In the genomic region with DNA sequence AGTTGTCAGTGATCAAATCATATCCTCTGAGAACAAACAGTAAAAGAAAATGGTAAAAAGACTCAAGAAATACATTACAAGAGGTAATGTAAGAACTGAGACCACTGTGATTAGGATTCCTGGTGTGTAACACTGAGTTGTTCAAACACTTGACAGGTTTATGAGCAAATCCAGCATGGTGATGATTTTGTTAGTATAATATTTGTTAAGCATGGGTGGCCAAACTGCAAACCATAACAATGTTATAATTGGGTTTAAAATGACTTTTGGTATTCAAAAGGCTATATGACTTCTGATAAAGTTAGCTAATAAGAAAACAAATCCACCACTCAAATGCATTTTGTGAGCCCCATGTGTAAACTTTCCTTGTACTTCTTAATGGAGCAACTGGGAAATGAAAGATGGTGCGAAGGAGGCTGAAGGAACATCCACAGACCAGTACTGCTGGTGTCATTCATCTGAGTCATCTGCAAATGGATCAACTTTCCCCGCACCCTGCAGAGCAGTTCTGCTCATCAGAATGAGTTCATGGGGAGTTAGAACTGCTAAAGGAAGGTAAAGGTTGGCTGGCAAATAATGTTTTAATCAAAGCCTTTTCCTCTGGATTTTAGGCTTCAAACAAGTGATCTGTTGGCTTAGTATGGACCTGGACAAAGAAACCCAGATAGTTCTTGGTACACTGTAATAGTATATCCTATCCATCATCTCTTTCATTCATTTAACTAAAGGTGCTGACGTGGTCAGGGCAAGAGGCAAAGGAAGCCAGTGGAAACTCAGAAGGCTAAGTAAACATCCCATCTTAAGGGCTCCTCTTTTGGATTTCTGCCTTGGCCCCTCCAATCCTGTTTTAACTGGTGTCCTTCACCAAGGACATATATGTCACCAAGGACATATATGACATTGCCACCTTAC, we compare ENCODE assay signal across 24 cellular contexts. TPM values are rescaled to one million over a fixed set of nuclear protein-coding genes. Genes with fewer than 3 reads are reported as not detected.
A peak's percentile ranks its signal among the peaks of the same experiment; 100 is the strongest.
DNase-seq lines count a peak whose midpoint lies in the region; ATAC-seq, FAIRE-seq and TF ChIP-seq lines count a peak whose summit lies in the region.
"Had no signal": no experiment of that assay in that cellular context is flagged by ENCODE, and none has a peak within 500 bp of the region (broad histone marks: within the 10 kb centered on the region; RNA-seq: fewer than 3 reads in every experiment).

No MANE protein-coding gene starts in this region.

- H3K36me3 Mint-ChIP-seq in stimulated activated naive B cell treated with anti-CD40 and anti-IgM and Interleukin-4, amounts not matched to agents 10 μg/mL and 1 μg/mL and 100 μg/mL, for 72 hours, result no peaks in the 10 kb centered on the region
- H3K36me3 Mint-ChIP-seq: activated naive CD4-positive, alpha-beta T cell treated with anti-CD3 and anti-CD28 coated beads, Interleukin-2, amount 50 U/mL, for 72 hours; mesothelial cell of epicardium; natural killer cell had no signal

- H3K36me3 ChIP-seq in Panc1 (ENCODE audit: control insufficient read depth, insufficient read depth, low read length) (no peaks in the 10 kb centered on the region; the same call in 1 of the 2 replicates), H7 (replicated peaks; ENCODE audit: control insufficient read depth, insufficient read depth, low read length) (no peaks in the 10 kb centered on the region)
- H3K36me3 ChIP-seq: BLaER1 treated with 17β-estradiol and CSF1 and Interleukin-3, amounts not matched to agents 10 nM and 100 nM; uterus had no signal

- DNase-seq in ELR (ENCODE audit: low read depth) (peak; percentile 22), Panc1 (ENCODE audit: low read depth, low spot score) (no peak), myocyte (ENCODE audit: low read depth) (peak; percentile 55), H7 (no peak)
- no peak for DNase-seq in stimulated activated naive CD4-positive, alpha-beta T cell (lab: John Stamatoyannopoulos, UW)
- DNase-seq in stimulated activated naive B cell treated with anti-CD40 and anti-IgM and Interleukin-4, amounts not matched to agents 10 μg/mL and 1 μg/mL and 100 μg/mL, for 72 hours, result no peak
- DNase-seq: activated CD4-positive, alpha-beta T cell treated with anti-CD3 and anti-CD28 coated beads, Interleukin-2, amount 10 ng/mL, durations not matched to agents 7 days and 5 days; effector memory CD8-positive, alpha-beta T cell; natural killer cell; NCI-H1417 treated with DMSO at 0.1 percent for 48 hours; NCI-H524; posterior cingulate gyrus; SK-N-SH; T-helper 2 cell; uterus had no signal

- no TSS peak for BruUV-seq in Panc1 (replicated peaks; lab: Mats Ljungman, UMichigan)

- H3K4me1 Mint-ChIP-seq in stimulated activated naive B cell treated with anti-CD40 and anti-IgM and Interleukin-4, amounts not matched to agents 10 μg/mL and 1 μg/mL and 100 μg/mL, for 72 hours, result peaks cover 6% of the 10 kb centered on the region in 2 donors
- H3K4me1 Mint-ChIP-seq: activated CD4-positive, alpha-beta T cell treated with anti-CD3 and anti-CD28 coated beads, Interleukin-2, amount 10 ng/mL, durations not matched to agents 7 days and 5 days had no signal

- ATAC-seq in Panc1, result peak; percentile 62
- ATAC-seq in GM21529 (IDR thresholded peaks at IDR 0.05; ENCODE audit: unreplicated experiment), result no peak
- ATAC-seq in stimulated activated naive B cell treated with anti-CD40 and anti-IgM and Interleukin-4, amounts not matched to agents 10 μg/mL and 1 μg/mL and 100 μg/mL, for 72 hours (replicated peaks), result no peak
- ATAC-seq: activated naive CD4-positive, alpha-beta T cell treated with anti-CD3 and anti-CD28 coated beads, Interleukin-2, amount 50 U/mL, for 72 hours; effector memory CD8-positive, alpha-beta T cell; HepG2; left lobe of liver; natural killer cell; sciatic nerve had no signal

- CTCF ChIA-PET in Panc1 (lab: Charles Lee), result interaction anchor here (0.6 kb wide), 2 partner anchors 20 to 316 kb away, joined by 3 to 5 read pairs; partner anchors contain the start of gene ADRB1

- no peak overlapping the region for H3K4me3 Mint-ChIP-seq in stimulated activated naive B cell treated with anti-CD40 and anti-IgM and Interleukin-4, amounts not matched to agents 10 μg/mL and 1 μg/mL and 100 μg/mL, for 72 hours
- H3K4me3 Mint-ChIP-seq: activated CD4-positive, alpha-beta T cell treated with anti-CD3 and anti-CD28 coated beads, Interleukin-2, amount 10 ng/mL, durations not matched to agents 7 days and 5 days; effector memory CD8-positive, alpha-beta T cell; mesothelial cell of epicardium; natural killer cell had no signal

- no peak overlapping the region for H3K27ac Mint-ChIP-seq in stimulated activated naive B cell treated with anti-CD40 and anti-IgM and Interleukin-4, amounts not matched to agents 10 μg/mL and 1 μg/mL and 100 μg/mL, for 72 hours
- H3K27ac Mint-ChIP-seq: activated CD4-positive, alpha-beta T cell treated with anti-CD3 and anti-CD28 coated beads, Interleukin-2, amount 10 ng/mL, durations not matched to agents 7 days and 5 days; activated naive CD4-positive, alpha-beta T cell treated with anti-CD3 and anti-CD28 coated beads, Interleukin-2, amount 50 U/mL, for 72 hours; effector memory CD8-positive, alpha-beta T cell; mesothelial cell of epicardium; natural killer cell had no signal

- no peak overlapping the region for H3K4me3 ChIP-seq in Panc1 (ENCODE audit: low read depth in 2 of 2, low read length in 2 of 2)
- no peak overlapping the region for H3K4me3 ChIP-seq in H7 (ENCODE audit: insufficient read depth, low read depth, low read length)
- H3K4me3 ChIP-seq: BLaER1 treated with 17β-estradiol and CSF1 and Interleukin-3, amounts not matched to agents 10 nM and 100 nM; uterus had no signal

- intact Hi-C loops in Panc1 (cut with micrococcal nuclease; ENCODE audit: unreplicated experiment), result no loop called here

- no peaks in the 10 kb centered on the region for H3K9me3 ChIP-seq in Panc1 (ENCODE audit: control insufficient read depth, insufficient read depth, low read depth, low read length)
- H3K9me3 ChIP-seq: BLaER1 treated with 17β-estradiol and CSF1 and Interleukin-3, amounts not matched to agents 10 nM and 100 nM; SK-N-SH; uterus had no signal

- no peak overlapping the region for H3K27ac ChIP-seq in Panc1 (ENCODE audit: low read length)
- H3K27ac ChIP-seq: BLaER1 treated with 17β-estradiol and CSF1 and Interleukin-3, amounts not matched to agents 10 nM and 100 nM had no signal

- H3K27me3 ChIP-seq in Panc1 (ENCODE audit: control insufficient read depth, insufficient read depth, low read length) (no peaks in the 10 kb centered on the region), H7 (ENCODE audit: control insufficient read depth, insufficient read depth, low read length) (no peaks in the 10 kb centered on the region)
- H3K27me3 ChIP-seq: BLaER1 treated with 17β-estradiol and CSF1 and Interleukin-3, amounts not matched to agents 10 nM and 100 nM; uterus had no signal

- in situ Hi-C loops in Panc1 (cut with HindIII; ENCODE audit: low pct_unique_long_range_greater_than_20kb, low sequenced_read_pairs), result no loop called here

- peaks cover 0 to 14% of the 10 kb centered on the region in 2 donors for H3K27me3 Mint-ChIP-seq in stimulated activated naive B cell treated with anti-CD40 and anti-IgM and Interleukin-4, amounts not matched to agents 10 μg/mL and 1 μg/mL and 100 μg/mL, for 72 hours

- H3K9me3 Mint-ChIP-seq in stimulated activated naive B cell treated with anti-CD40 and anti-IgM and Interleukin-4, amounts not matched to agents 10 μg/mL and 1 μg/mL and 100 μg/mL, for 72 hours, result no peaks in the 10 kb centered on the region
- H3K9me3 Mint-ChIP-seq: activated CD4-positive, alpha-beta T cell treated with anti-CD3 and anti-CD28 coated beads, Interleukin-2, amount 10 ng/mL, durations not matched to agents 7 days and 5 days; activated naive CD4-positive, alpha-beta T cell treated with anti-CD3 and anti-CD28 coated beads, Interleukin-2, amount 50 U/mL, for 72 hours; effector memory CD8-positive, alpha-beta T cell; natural killer cell had no signal

- H3K4me1 ChIP-seq in Panc1 (ENCODE audit: control insufficient read depth, insufficient read depth, low read length), result peaks cover 51% of the 10 kb centered on the region

- POLR2A ChIA-PET in Panc1 (lab: Charles Lee), result no interaction called here

- FAIRE-seq in endometrium (lab: Jason Lieb, UNC), result peak; percentile 8
- FAIRE-seq: GM18507, HepG2 had no signal

- TF ChIP-seq CTCF in Panc1 (IDR thresholded peaks at IDR 0.05), result no peak

RNA-seq across cellular contexts. Expression of gene AFAP1L2, which starts 45.0 kb away (rescaled TPM):
- total RNA-seq in Panc1 (2021; ENCODE audit: unreplicated experiment) (170 TPM), myocyte (0.45 and 4.8 TPM in 2 replicates)
- 113 TPM for polyA plus RNA-seq in Panc1 (2012; ENCODE audit: insufficient read length)
- polyA plus RNA-seq in myocyte (2012), result 0.21 TPM
- 2.0 and 2.1 TPM in 2 replicates for total RNA-seq in H7 (2014; rRNA removed; shearing (Covaris generic))
- total RNA-seq: HepG2 had no signal
- polyA plus RNA-seq: HepG2 had no signal

Comparison
In these comparisons a context has a peak if more than half of its experiments do, and no peak if none do; other contexts are left out.
1. DNase-seq: peak in ELR (single experiment) and myocyte (single experiment); none in Panc1 (single experiment), H7 (single experiment), stimulated activated naive CD4-positive, alpha-beta T cell (0 of 6) and stimulated activated naive B cell treated with anti-CD40 and anti-IgM and Interleukin-4, amounts not matched to agents 10 μg/mL and 1 μg/mL and 100 μg/mL, for 72 hours (single experiment).
2. RNA of gene AFAP1L2, which starts 45.0 kb away (total RNA-seq): 170 TPM in Panc1 (single experiment); 2.0 to 2.1 TPM in H7 and 0.45 to 4.8 TPM in myocyte; every median in the first group is over 10 times any median in the second.